In genomic region chr1:12863131-12863880, GRCh38 we compare ENCODE assay signal across 4 cellular contexts. TPM values are rescaled to one million over a fixed set of nuclear protein-coding genes. Genes with fewer than 3 reads are reported as not detected.
"Had no signal": no experiment of that assay in that cellular context is flagged by ENCODE, and none has a peak within 500 bp of the region (broad histone marks: within the 10 kb centered on the region; RNA-seq: fewer than 3 reads in every experiment).

No MANE protein-coding gene starts in this region.

RNA-seq across cellular contexts. Expression of gene PRAMEF2, which starts 6.4 kb away (rescaled TPM):
- total RNA-seq: LHCN-M2, M059J, MCF 10A, NCI-H460 had no signal

RNA-seq across cellular contexts. Expression of gene HNRNPCL1, which starts 14.8 kb away (rescaled TPM):
- total RNA-seq: LHCN-M2, M059J, MCF 10A, NCI-H460 had no signal

RNA-seq across cellular contexts. Expression of gene PRAMEF4, which starts 22.7 kb away (rescaled TPM):
- total RNA-seq: LHCN-M2, M059J, MCF 10A had no signal

RNA-seq across cellular contexts. Expression of gene PRAMEF11, which starts 32.1 kb away (rescaled TPM):
- total RNA-seq: LHCN-M2, M059J, MCF 10A, NCI-H460 had no signal

RNA-seq across cellular contexts. Expression of gene PRAMEF10, which starts 34.8 kb away (rescaled TPM):
- total RNA-seq: LHCN-M2, M059J, MCF 10A, NCI-H460 had no signal
